In genomic region chr4:69503558-69503957, GRCh38 we compare ENCODE assay signal across 1 cellular context.
TF ChIP-seq lines count a peak whose summit lies in the region.

No MANE protein-coding gene starts in this region.

TF ChIP-seq in GM23338, 12 proteins besides CTCF, POLR2A, EP300 and RAD21 (continued from another document):
- 0 out of 2 replicates have a peak, but pooled peaks have one; percentile 16 for TF ChIP-seq ZNF462 (CRISPR knock-in tag; IDR thresholded peaks at IDR 0.05)
- no peak for TF ChIP-seq EZH2phosphoT487 (IDR thresholded peaks at IDR 0.05; ENCODE audit: unreplicated experiment)
